In genomic region chrX:54182864-54183613, GRCh38 we compare ENCODE assay signal across 8 cellular contexts. TPM values are rescaled to one million over a fixed set of nuclear protein-coding genes. Genes with fewer than 3 reads are reported as not detected.
A peak's percentile ranks its signal among the peaks of the same experiment; 100 is the strongest.
DNase-seq lines count a peak whose midpoint lies in the region; ATAC-seq and TF ChIP-seq lines count a peak whose summit lies in the region.

TSS of gene FAM120C (minus strand) at chrX:54183254. CDS start at chrX:54183198, 56 bp downstream.

- DNase-seq in GM10248 (ENCODE audit: extremely low spot score) = peak; percentile 80
- DNase-seq in NCI-H1436 treated with DMSO at 0.1 percent for 48 hours (lab: John Stamatoyannopoulos, UW) = peak; percentile 56
- DNase-seq in amniotic stem cell (lab: John Stamatoyannopoulos, UW) = peak; percentile 13
- peak; percentile 76 for DNase-seq in left ventricle myocardium superior
- DNase-seq in prostate gland (ENCODE audit: low spot score) = peak; percentile 39
- DNase-seq in ureter (ENCODE audit: low spot score) = peak; percentile 76

- no peaks in the 10 kb centered on the region for H3K9me3 ChIP-seq in prostate gland

- TF ChIP-seq CTCF in GM10248 (IDR thresholded peaks at IDR 0.05; ENCODE audit: control extremely low read depth, extremely low read depth, low read depth, missing control alignments) (no peak), prostate gland (IDR thresholded peaks at IDR 0.05) (no peak)

- no peaks in the 10 kb centered on the region for H3K36me3 ChIP-seq in prostate gland

- H3K27me3 ChIP-seq in prostate gland (replicated peaks; ENCODE audit: insufficient read depth) = no peaks in the 10 kb centered on the region

- peak within 1 kb of the TSS; percentile 55 to 61 for H3K4me3 ChIP-seq in prostate gland

- POLR2A ChIA-PET in GM10248 (lab: Yijun Ruan, JAX) = interaction anchor here (0.6 kb wide), 1 partner anchor 57 kb away, joined by 3 read pairs; no protein-coding TSS in a partner anchor

- no peak for TF ChIP-seq POLR2A in prostate gland (IDR thresholded peaks at IDR 0.05)

- CTCF ChIA-PET in GM10248 (lab: Yijun Ruan, JAX) = no interaction called here

- 0% methylated on average over 22 of the region's 70 CpGs for WGBS in prostate gland

- H3K27ac ChIP-seq in prostate gland = peak within 1 kb of the TSS; percentile 69 to 80

- ATAC-seq in HG02623 (IDR thresholded peaks at IDR 0.05; ENCODE audit: unreplicated experiment) (peak; percentile 30), left ventricle myocardium superior (peak; percentile 95)

- intact Hi-C loops in T-helper 1 cell treated with Interleukin-12 subunit alpha and Interleukin-12 subunit beta and Interleukin-4 antibody, amounts not matched to agents 30 ng/mL and 1 ng/mL, for 36 hours (cut with micrococcal nuclease) = loop anchor here (1.0 to 10.0 kb wide), 13 partner anchors 139 to 1726 kb away; partner anchors contain the start of genes APEX2, GNL3L, KANTR and PHF8
- intact Hi-C loops in left ventricle myocardium superior (cut with micrococcal nuclease) (no loop called here), prostate gland (cut with DNase I) (loop anchor here (10.0 kb wide), 1 partner anchor 138 kb away; the partner anchor contains the start of gene PHF8)

- no peaks in the 10 kb centered on the region for H3K4me1 ChIP-seq in prostate gland (replicated peaks)

RNA-seq across cellular contexts. Expression of gene FAM120C, which starts in this region (rescaled TPM):
- total RNA-seq in T-helper 1 cell treated with Interleukin-12 subunit alpha and Interleukin-12 subunit beta and Interleukin-4 antibody, amounts not matched to agents 30 ng/mL and 1 ng/mL, for 36 hours = 9.9 and 11.4 TPM in 2 replicates
- total RNA-seq in left ventricle myocardium superior (5.6 TPM), prostate gland (10 to 100 TPM; 10.5 to 14.9 TPM), ureter (17.2 TPM)

Comparison
In these comparisons a context has a peak if more than half of its experiments do, and no peak if none do; other contexts are left out.
1. Peak in every context shown above with its lines: DNase-seq, ATAC-seq, H3K4me3 ChIP-seq and H3K27ac ChIP-seq.
2. DNase-seq: peak in every context shown above with its lines; median percentile 80 in GM10248; 76 in left ventricle myocardium superior; 76 in ureter; 56 in NCI-H1436 treated with DMSO at 0.1 percent for 48 hours; 39 in prostate gland; 13 in amniotic stem cell.